ENCODE assay signal across 27 cellular contexts in the genomic region with DNA sequence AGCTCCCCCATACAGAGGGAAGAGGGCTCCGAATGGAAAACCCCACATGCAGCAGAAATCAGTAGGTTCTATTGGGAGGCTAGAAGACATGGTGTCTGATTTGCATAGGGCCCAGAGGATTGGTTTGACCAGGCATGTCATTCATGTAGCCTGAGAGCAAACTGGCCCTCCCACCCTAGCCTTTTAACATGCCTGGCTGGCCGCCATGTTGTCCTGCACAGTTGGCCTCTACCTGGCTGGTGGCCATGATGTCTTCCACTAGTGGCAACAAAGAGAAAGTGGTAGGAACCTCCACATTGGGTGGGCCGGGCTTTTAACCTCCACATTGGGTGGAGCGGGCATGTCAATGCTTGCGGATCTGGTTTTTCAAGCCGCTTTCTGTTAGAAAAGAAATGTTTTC.
"Had no signal": no experiment of that assay in that cellular context is flagged by ENCODE, and none has a peak within 500 bp of the region (broad histone marks: within the 10 kb centered on the region; RNA-seq: fewer than 3 reads in every experiment).

No MANE protein-coding gene starts in this region.

- H3K4me3 ChIP-seq: coronary artery, esophagus squamous epithelium, left lung, mucosa of descending colon, right lobe of liver, vagina had no signal

- H3K4me1 Mint-ChIP-seq: immature natural killer cell; mesothelial cell of epicardium; naive B cell; stimulated activated naive B cell treated with anti-CD40 and anti-IgM and Interleukin-4, amounts not matched to agents 10 μg/mL and 1 μg/mL and 100 μg/mL, for 72 hours had no signal

- H3K4me3 Mint-ChIP-seq: immature natural killer cell; mesothelial cell of epicardium; naive B cell; natural killer cell treated with Interleukin-12 subunit alpha and Interleukin-12 subunit beta and Interleukin-15 and Interleukin-18, amount 100 ng/mL, for 72 hours; neural crest cell; stimulated activated naive B cell treated with anti-CD40 and anti-IgM and Interleukin-4, amounts not matched to agents 10 μg/mL and 1 μg/mL and 100 μg/mL, for 72 hours; stimulated activated naive CD8-positive, alpha-beta T cell treated with anti-CD3 and anti-CD28 coated beads, Interleukin-15, Interleukin-2, amounts not matched to agents 100 ng/mL and 50 ng/mL, for 24 hours had no signal

- H3K27me3 Mint-ChIP-seq: naive B cell; natural killer cell treated with Interleukin-12 subunit alpha and Interleukin-12 subunit beta and Interleukin-15 and Interleukin-18, amount 100 ng/mL, for 72 hours; progenitor cell of endocrine pancreas; stimulated activated naive B cell treated with anti-CD40 and anti-IgM and Interleukin-4, amounts not matched to agents 10 μg/mL and 1 μg/mL and 100 μg/mL, for 72 hours; stimulated activated naive CD8-positive, alpha-beta T cell treated with anti-CD3 and anti-CD28 coated beads, Interleukin-15, Interleukin-2, amounts not matched to agents 100 ng/mL and 50 ng/mL, for 24 hours had no signal

- H3K27ac ChIP-seq: coronary artery, esophagus squamous epithelium, left lung, parathyroid adenoma, right lobe of liver, vagina had no signal

- H3K9ac ChIP-seq: parathyroid adenoma had no signal

- H3K4me1 ChIP-seq: esophagus squamous epithelium, left lung, parathyroid adenoma, right lobe of liver, vagina had no signal

- H3K27me3 ChIP-seq: esophagus squamous epithelium, left lung, right lobe of liver, vagina had no signal

- H3K9me3 ChIP-seq: esophagus squamous epithelium, left lung, mucosa of descending colon, right lobe of liver, vagina had no signal

- H3K36me3 ChIP-seq: esophagus squamous epithelium, left lung, right lobe of liver, vagina had no signal

- H3K36me3 Mint-ChIP-seq: immature natural killer cell; mesothelial cell of epicardium; naive B cell; natural killer cell treated with Interleukin-12 subunit alpha and Interleukin-12 subunit beta and Interleukin-15 and Interleukin-18, amount 100 ng/mL, for 72 hours; stimulated activated naive B cell treated with anti-CD40 and anti-IgM and Interleukin-4, amounts not matched to agents 10 μg/mL and 1 μg/mL and 100 μg/mL, for 72 hours had no signal

- H3K27ac Mint-ChIP-seq: immature natural killer cell; mesothelial cell of epicardium; naive B cell; natural killer cell treated with Interleukin-12 subunit alpha and Interleukin-12 subunit beta and Interleukin-15 and Interleukin-18, amount 100 ng/mL, for 72 hours; progenitor cell of endocrine pancreas; stimulated activated naive B cell treated with anti-CD40 and anti-IgM and Interleukin-4, amounts not matched to agents 10 μg/mL and 1 μg/mL and 100 μg/mL, for 72 hours; stimulated activated naive CD8-positive, alpha-beta T cell treated with anti-CD3 and anti-CD28 coated beads, Interleukin-15, Interleukin-2, amounts not matched to agents 100 ng/mL and 50 ng/mL, for 24 hours had no signal

- DNase-seq: dermis blood vessel endothelial cell; effector memory CD4-positive, alpha-beta T cell; erythroblast; esophagus squamous epithelium; foreskin melanocyte; glutamatergic neuron; hypothalamus; immature natural killer cell; islet precursor cell; left lung; mesenchymal stem cell; mucosa of descending colon; naive B cell; right lobe of liver; small intestine; stimulated activated CD4-positive, alpha-beta T cell treated with anti-CD3 and anti-CD28 coated beads, Interleukin-15, amount 100 ng/mL, for 24 hours; stimulated activated CD4-positive, alpha-beta T cell treated with anti-CD3 and anti-CD28 coated beads, Interleukin-2, amount 100 ng/mL, for 48 hours; stimulated activated naive B cell treated with anti-CD40 and anti-IgM and Interleukin-4, amounts not matched to agents 10 μg/mL and 1 μg/mL and 100 μg/mL, for 72 hours; trophoblast cell had no signal
